ENCODE assay signal across 20 cellular contexts in the genomic region with DNA sequence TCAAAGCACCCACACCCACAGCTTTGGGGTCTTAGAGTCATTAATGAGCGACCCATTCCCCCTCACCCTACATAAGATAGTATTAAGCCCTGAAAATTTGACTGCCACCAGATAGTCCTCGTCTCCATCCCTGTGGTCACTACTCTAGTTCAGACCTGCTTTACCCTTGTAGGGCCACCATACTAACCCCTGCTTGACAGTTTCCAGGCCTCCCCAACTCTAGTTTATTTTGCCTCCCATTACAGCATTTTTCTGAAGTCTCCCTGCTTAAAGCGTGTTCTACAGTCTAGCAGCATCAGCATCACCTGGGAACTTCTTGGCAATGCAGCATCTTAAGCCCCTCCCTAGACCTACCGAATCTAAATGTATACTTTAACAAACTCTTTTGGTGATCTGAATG.
"Had no signal": no experiment of that assay in that cellular context is flagged by ENCODE, and none has a peak within 500 bp of the region (broad histone marks: within the 10 kb centered on the region; RNA-seq: fewer than 3 reads in every experiment).

No MANE protein-coding gene starts in this region.

- H3K9me3 Mint-ChIP-seq: activated CD4-positive, alpha-beta T cell treated with anti-CD3 and anti-CD28 coated beads, Interleukin-2, amount 10 ng/mL, durations not matched to agents 24 days and 14 days; activated naive CD4-positive, alpha-beta T cell treated with anti-CD3 and anti-CD28 coated beads, Interleukin-2, amount 10 ng/mL, durations not matched to agents 7 days and 5 days; endodermal cell; memory B cell; natural killer cell treated with Interleukin-12 subunit alpha and Interleukin-12 subunit beta and Interleukin-15 and Interleukin-18, amount 100 ng/mL, for 72 hours; type B pancreatic cell; WTC11 had no signal

- ATAC-seq: left lung; natural killer cell treated with Interleukin-12 subunit alpha and Interleukin-12 subunit beta and Interleukin-15 and Interleukin-18, amount 100 ng/mL, for 72 hours; WTC11 had no signal

- H3K27ac ChIP-seq: ascending aorta, cardiac muscle cell, left lung, suprapubic skin had no signal

- H3K27me3 Mint-ChIP-seq: activated CD4-positive, alpha-beta T cell treated with anti-CD3 and anti-CD28 coated beads, Interleukin-2, amount 10 ng/mL, durations not matched to agents 24 days and 14 days; activated naive CD4-positive, alpha-beta T cell treated with anti-CD3 and anti-CD28 coated beads, Interleukin-2, amount 10 ng/mL, durations not matched to agents 7 days and 5 days; memory B cell; natural killer cell treated with Interleukin-12 subunit alpha and Interleukin-12 subunit beta and Interleukin-15 and Interleukin-18, amount 100 ng/mL, for 72 hours; type B pancreatic cell had no signal

- H3K27ac Mint-ChIP-seq: activated CD4-positive, alpha-beta T cell treated with anti-CD3 and anti-CD28 coated beads, Interleukin-2, amount 10 ng/mL, durations not matched to agents 24 days and 14 days; activated naive CD4-positive, alpha-beta T cell treated with anti-CD3 and anti-CD28 coated beads, Interleukin-2, amount 10 ng/mL, durations not matched to agents 7 days and 5 days; endodermal cell; memory B cell; natural killer cell treated with Interleukin-12 subunit alpha and Interleukin-12 subunit beta and Interleukin-15 and Interleukin-18, amount 100 ng/mL, for 72 hours; type B pancreatic cell; WTC11 had no signal

- H3K36me3 Mint-ChIP-seq: natural killer cell treated with Interleukin-12 subunit alpha and Interleukin-12 subunit beta and Interleukin-15 and Interleukin-18, amount 100 ng/mL, for 72 hours; type B pancreatic cell; WTC11 had no signal

- H3K4me3 ChIP-seq: ascending aorta, cardiac muscle cell, dorsolateral prefrontal cortex, left lung, skin epidermis, suprapubic skin had no signal

- H3K4me3 Mint-ChIP-seq: activated CD4-positive, alpha-beta T cell treated with anti-CD3 and anti-CD28 coated beads, Interleukin-2, amount 10 ng/mL, durations not matched to agents 24 days and 14 days; activated naive CD4-positive, alpha-beta T cell treated with anti-CD3 and anti-CD28 coated beads, Interleukin-2, amount 10 ng/mL, durations not matched to agents 7 days and 5 days; endodermal cell; memory B cell; natural killer cell treated with Interleukin-12 subunit alpha and Interleukin-12 subunit beta and Interleukin-15 and Interleukin-18, amount 100 ng/mL, for 72 hours; type B pancreatic cell; WTC11 had no signal

- H3K27me3 ChIP-seq: ascending aorta, cardiac muscle cell, dorsolateral prefrontal cortex, left lung, suprapubic skin had no signal

- H3K9me3 ChIP-seq: ascending aorta, left lung, suprapubic skin had no signal

- DNase-seq: activated CD4-positive, alpha-beta T cell treated with anti-CD3 and anti-CD28 coated beads, Interleukin-2, amount 10 ng/mL, durations not matched to agents 24 days and 14 days; activated naive CD4-positive, alpha-beta T cell treated with anti-CD3 and anti-CD28 coated beads, Interleukin-2, amount 10 ng/mL, durations not matched to agents 7 days and 5 days; activated T-cell treated with anti-CD3 and anti-CD28 coated beads for 4 hours; dorsolateral prefrontal cortex; endodermal cell; erythroblast; left lung; posterior cingulate gyrus; retina; stimulated activated naive CD4-positive, alpha-beta T cell treated with Interleukin-2 at 50 U/mL for 16 hours; T-helper 2 cell had no signal

- H3K36me3 ChIP-seq: ascending aorta, cardiac muscle cell, left lung, suprapubic skin had no signal

- FAIRE-seq: keratinocyte had no signal
